ENCODE assay signal across 11 cellular contexts in the genomic region with DNA sequence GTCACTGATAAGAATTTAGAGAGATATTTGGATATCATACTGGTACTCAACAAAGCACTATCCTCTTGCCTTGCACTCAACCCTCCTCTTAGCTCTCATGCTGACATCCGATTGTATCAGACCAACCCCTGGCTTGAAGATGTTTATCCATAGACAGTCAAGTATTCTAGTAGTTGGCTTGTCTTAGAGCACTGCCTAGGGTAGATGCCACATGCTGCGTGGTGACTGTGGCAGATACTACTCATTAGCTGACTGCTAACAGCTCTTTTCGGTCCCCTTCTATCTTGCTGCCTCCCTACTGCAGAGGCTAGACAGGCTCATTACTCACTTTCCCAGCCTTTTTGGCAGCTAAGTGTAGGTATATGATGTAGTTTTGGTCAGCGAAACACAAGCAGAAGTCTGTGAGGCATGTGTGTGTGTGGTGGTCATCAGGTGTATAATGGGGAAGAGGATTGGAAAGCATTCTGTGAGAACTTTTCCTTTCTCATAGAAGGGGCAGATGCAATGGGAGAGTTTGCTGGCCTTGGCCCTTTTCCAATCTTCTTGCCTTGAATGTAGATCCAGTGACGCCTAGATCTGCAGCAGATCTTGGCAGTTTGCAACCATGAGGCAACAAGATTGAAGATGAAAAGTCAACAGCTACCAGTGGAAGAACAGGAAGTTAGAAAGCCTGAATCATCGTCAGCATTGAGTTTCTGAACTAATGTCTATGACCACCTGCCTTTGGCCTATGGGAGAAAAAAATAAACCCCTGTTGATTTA. TPM values are rescaled to one million over a fixed set of nuclear protein-coding genes. Genes with fewer than 3 reads are reported as not detected.
DNase-seq lines count a peak whose midpoint lies in the region; ATAC-seq and TF ChIP-seq lines count a peak whose summit lies in the region.
"Had no signal": no experiment of that assay in that cellular context is flagged by ENCODE, and none has a peak within 500 bp of the region (broad histone marks: within the 10 kb centered on the region; RNA-seq: fewer than 3 reads in every experiment).

No MANE protein-coding gene starts in this region.

- H3K27me3 Mint-ChIP-seq in activated T-helper 17 cell treated with anti-CD3 and anti-CD28 coated beads, Interleukin-2, amount 50 U/mL, for 72 hours, result no peaks in the 10 kb centered on the region
- H3K27me3 Mint-ChIP-seq in immature natural killer cell (ENCODE audit: low read depth in 3 of 3) (peaks cover 3 to 8% (median 5%) of the 10 kb centered on the region in 3 donors), nephron progenitor cell (ENCODE audit: low read depth, poor library complexity) (peaks cover 4% of the 10 kb centered on the region)

- peaks cover 32% of the 10 kb centered on the region for H3K4me1 Mint-ChIP-seq in activated T-helper 17 cell treated with anti-CD3 and anti-CD28 coated beads, Interleukin-2, amount 50 U/mL, for 72 hours
- H3K4me1 Mint-ChIP-seq in immature natural killer cell, result peaks cover 51 to 57% of the 10 kb centered on the region in 2 donors
- H3K4me1 Mint-ChIP-seq in nephron progenitor cell, result peaks cover 12% of the 10 kb centered on the region

- H3K36me3 Mint-ChIP-seq in activated T-helper 17 cell treated with anti-CD3 and anti-CD28 coated beads, Interleukin-2, amount 50 U/mL, for 72 hours (ENCODE audit: low read depth), result peaks cover 4% of the 10 kb centered on the region
- H3K36me3 Mint-ChIP-seq in immature natural killer cell (peaks cover 0 to 3% (median 0%) of the 10 kb centered on the region in 3 donors), nephron progenitor cell (ENCODE audit: low read depth) (no peaks in the 10 kb centered on the region)

- H3K27me3 ChIP-seq in heart right ventricle, result no peaks in the 10 kb centered on the region
- H3K27me3 ChIP-seq: ovary had no signal

- no peaks in the 10 kb centered on the region for H3K9me3 ChIP-seq in heart right ventricle
- H3K9me3 ChIP-seq: ovary had no signal

- no peaks in the 10 kb centered on the region for H3K9me3 Mint-ChIP-seq in activated T-helper 17 cell treated with anti-CD3 and anti-CD28 coated beads, Interleukin-2, amount 50 U/mL, for 72 hours
- no peaks in the 10 kb centered on the region for H3K9me3 Mint-ChIP-seq in immature natural killer cell
- H3K9me3 Mint-ChIP-seq in nephron progenitor cell, result no peaks in the 10 kb centered on the region

- DNase-seq in heart right ventricle (peak in 1 of 2 donors; percentile 58), cardiac septum (ENCODE audit: low spot score) (no peak), immature natural killer cell (no peak), ureter (ENCODE audit: low spot score) (peak; percentile 70), nephron progenitor cell (no peak), sciatic nerve (ENCODE audit: low spot score) (no peak), amniotic stem cell (lab: John Stamatoyannopoulos, UW) (no peak)
- DNase-seq: COR-L47, ovary had no signal

- peak overlapping the region; percentile 36 for H3K4me3 Mint-ChIP-seq in activated T-helper 17 cell treated with anti-CD3 and anti-CD28 coated beads, Interleukin-2, amount 50 U/mL, for 72 hours
- H3K4me3 Mint-ChIP-seq in immature natural killer cell (peak overlapping the region in 4 of 5 donors; percentile 16 to 58 (median 35)), nephron progenitor cell (no peak overlapping the region)

- no peak for TF ChIP-seq CTCF in heart right ventricle (IDR thresholded peaks at IDR 0.05)
- no peak for TF ChIP-seq CTCF in nephron progenitor cell (IDR thresholded peaks at IDR 0.05)

- ATAC-seq in heart right ventricle (peak in 2 of 8 donors; percentile 5 to 31), sciatic nerve (no peak)
- ATAC-seq in activated T-helper 17 cell treated with anti-CD3 and anti-CD28 coated beads, Interleukin-2, amount 50 U/mL, for 72 hours (replicated peaks), result no peak

- intact Hi-C loops in heart right ventricle (cut with DNase I), result no loop called here
- intact Hi-C loops in cardiac septum (cut with DNase I), result loop anchor here (5.0 kb wide), 1 partner anchor 39 kb away; no protein-coding TSS in a partner anchor
- intact Hi-C loops in sciatic nerve (cut with DNase I), result loop anchor here (5.0 kb wide), 1 partner anchor 1599 kb away; no protein-coding TSS in a partner anchor

- peaks cover 8 to 93% (median 63%) of the 10 kb centered on the region in 9 donors for H3K4me1 ChIP-seq in heart right ventricle

- H3K27ac Mint-ChIP-seq in activated T-helper 17 cell treated with anti-CD3 and anti-CD28 coated beads, Interleukin-2, amount 50 U/mL, for 72 hours, result no peak overlapping the region
- H3K27ac Mint-ChIP-seq in immature natural killer cell (peak overlapping the region in 2 of 6 donors; percentile 17 to 84), nephron progenitor cell (no peak overlapping the region)

- 73 to 75% methylated on average over 6 of the region's 6 CpGs for WGBS in heart right ventricle, 2 donors

- no peak overlapping the region for H3K4me3 ChIP-seq in heart right ventricle
- H3K4me3 ChIP-seq: coronary artery, ovary had no signal

- H3K27ac ChIP-seq in heart right ventricle, result peak overlapping the region; percentile 33 to 99 (median 70)
- H3K27ac ChIP-seq: ovary had no signal

- no peaks in the 10 kb centered on the region for H3K36me3 ChIP-seq in heart right ventricle
- H3K36me3 ChIP-seq: ovary had no signal

RNA-seq across cellular contexts. Expression of a gene that starts 4.4 kb away (rescaled TPM):
- 100 to 1,000 TPM in 3 of 10 donors, 10 to 100 TPM in 7; 55.8 to 132 (median 78.7) TPM for total RNA-seq in heart right ventricle
- polyA plus RNA-seq in heart right ventricle, result 100 to 1,000 TPM in 1 of 2 donors, 10 to 100 TPM in 1; 66.1 to 121 TPM
- total RNA-seq in cardiac septum, result 60.1 TPM
- total RNA-seq in activated T-helper 17 cell treated with anti-CD3 and anti-CD28 coated beads, Interleukin-2, amount 50 U/mL, for 72 hours, result 10 to 100 TPM; 20.9 to 26.9 TPM
- polyA plus RNA-seq in immature natural killer cell, result 10 to 100 TPM; 70.4 to 79.3 (median 70.4) TPM
- total RNA-seq in ureter, result 81.2 TPM
- 95.2 TPM for total RNA-seq in sciatic nerve

RNA-seq across cellular contexts. Expression of a gene that starts 50.1 kb away (rescaled TPM):
- total RNA-seq in heart right ventricle (under 1 TPM in 1 of 10 donors, not detected in 9; 0.12 TPM), cardiac septum (0.11 TPM), ureter (not detected), sciatic nerve (not detected)
- polyA plus RNA-seq in heart right ventricle (not detected), immature natural killer cell (not detected)
- total RNA-seq in activated T-helper 17 cell treated with anti-CD3 and anti-CD28 coated beads, Interleukin-2, amount 50 U/mL, for 72 hours, result not detected
- total RNA-seq: ovary had no signal
- polyA plus RNA-seq: ovary had no signal

Comparison
In these comparisons a context has a peak if more than half of its experiments do, and no peak if none do; other contexts are left out.
1. intact Hi-C loops: an anchor here in cardiac septum (5.0 kb wide) and sciatic nerve (5.0 kb wide); none called in heart right ventricle.